25 cellular contexts compared by ENCODE assay signal in genomic region chr7:68509054-68509453, GRCh38.
DNase-seq lines count a peak whose midpoint lies in the region; ATAC-seq, FAIRE-seq and TF ChIP-seq lines count a peak whose summit lies in the region.
"Had no signal": no experiment of that assay in that cellular context is flagged by ENCODE, and none has a peak within 500 bp of the region (broad histone marks: within the 10 kb centered on the region; RNA-seq: fewer than 3 reads in every experiment).

No MANE protein-coding gene starts in this region.

- CTCF ChIA-PET in HepG2 (lab: Yijun Ruan, JAX; ENCODE audit: low intra/inter-chr PET ratio, low total read pairs): no interaction called here

- H2AFZ ChIP-seq in HepG2 (ENCODE audit: low read length): no peak overlapping the region

- WGBS in HepG2 (ENCODE audit: low lambda C conversion rate): 0% methylated on average over 3 of the region's 3 CpGs
- WGBS in right lobe of liver (ENCODE audit: insufficient coverage, low coverage, low lambda C conversion rate, missing lambda C conversion rate): 20% methylated on average over 1 of the region's 3 CpGs

- H3K4me3 ChIP-seq in HepG2 (replicated peaks in 1 of 3; ENCODE audit: insufficient read depth in 1 of 3, low read depth in 2 of 3, low read length in 3 of 3) (no peak overlapping the region), right lobe of liver (no peak overlapping the region), iPS-18c (ENCODE audit: insufficient read depth, low read depth, low read length) (peak overlapping the region; percentile 20; the same call in 1 of the 2 replicates)
- H3K4me3 ChIP-seq: BLaER1, GM12878 had no signal

- intact Hi-C loops in HepG2 (cut with micrococcal nuclease; ENCODE audit: unreplicated experiment): no loop called here
- intact Hi-C loops in right lobe of liver (cut with DNase I): no loop called here

- H3K9ac ChIP-seq in HepG2 (ENCODE audit: insufficient read depth, low read depth, low read length): no peak overlapping the region
- H3K9ac ChIP-seq: BLaER1 had no signal

- in situ Hi-C loops in HepG2 (cut with HindIII; ENCODE audit: extremely low pct_ligation_motif_present, low pct_unique_long_range_greater_than_20kb): no loop called here

- no peak for FAIRE-seq in HepG2 (lab: Jason Lieb, UNC)
- FAIRE-seq: A204.1, GM12878, GM12892, GM18507 had no signal

- no peak for DNase-seq in HepG2 (ENCODE audit: low spot score)
- no peak for DNase-seq in right lobe of liver
- DNase-seq in iPS-NIHi11 (ENCODE audit: low spot score): no peak
- DNase-seq: 8988T; ACHN; BE2C; C1 segment of cervical spinal cord; CD4-positive, alpha-beta memory T cell; CD4-positive, CD25-positive, alpha-beta regulatory T cell; CD8-positive, alpha-beta memory T cell; COR-L47; DMS 273 treated with DMSO at 0.1 percent for 48 hours; DMS153; DMS53; DMS79; DND-41; EL; GDM1 had no signal

- TF ChIP-seq CTCF in HepG2 (CRISPR knock-in tag; IDR thresholded peaks at IDR 0.05) (no peak), right lobe of liver (IDR thresholded peaks at IDR 0.05) (no peak)

- H3K36me3 ChIP-seq in HepG2 (replicated peaks in 1 of 2; ENCODE audit: control insufficient read depth in 1 of 2, insufficient read depth in 2 of 2, low read length in 2 of 2): no peaks in the 10 kb centered on the region
- no peaks in the 10 kb centered on the region for H3K36me3 ChIP-seq in right lobe of liver
- H3K36me3 ChIP-seq: BE2C, BLaER1 had no signal

- no peak for TF ChIP-seq RAD21 in HepG2 (CRISPR knock-in tag; IDR thresholded peaks at IDR 0.05)

- POLR2A ChIA-PET in HepG2 (lab: Yijun Ruan, JAX): no interaction called here

- no peaks in the 10 kb centered on the region for H4K20me1 ChIP-seq in HepG2 (ENCODE audit: insufficient read depth, low read length)
- H4K20me1 ChIP-seq: BLaER1 had no signal

- H3K27ac ChIP-seq in HepG2 (ENCODE audit: extremely low read length, insufficient read depth, low read length) (no peak overlapping the region), right lobe of liver (no peak overlapping the region)
- H3K27ac ChIP-seq: BLaER1 had no signal

- TF ChIP-seq POLR2A in HepG2 (IDR thresholded peaks at IDR 0.05; ENCODE audit: insufficient read depth in 1 of 2, low read depth in 2 of 2, low read length in 2 of 2) (no peak), right lobe of liver (IDR thresholded peaks at IDR 0.05) (no peak)

- TF ChIP-seq EP300 in HepG2 (IDR thresholded peaks at IDR 0.05; ENCODE audit: low read depth in 2 of 2, low read length in 2 of 2) (no peak), HepG2 (CRISPR knock-in tag; IDR thresholded peaks at IDR 0.05; ENCODE audit: borderline replicate concordance) (no peak)

- ATAC-seq in HepG2 (no peak), right lobe of liver (no peak), HG02678 (IDR thresholded peaks at IDR 0.05; ENCODE audit: unreplicated experiment) (no peak)
- ATAC-seq: GM12878 had no signal

- BruUV-seq in HepG2 (replicated peaks; lab: Mats Ljungman, UMichigan): no TSS peak

- H3K79me2 ChIP-seq in HepG2 (ENCODE audit: insufficient read depth, low read length): no peaks in the 10 kb centered on the region

- no peaks in the 10 kb centered on the region for H3K4me1 ChIP-seq in HepG2 (ENCODE audit: insufficient read depth, low read length)
- no peaks in the 10 kb centered on the region for H3K4me1 ChIP-seq in right lobe of liver
- H3K4me1 ChIP-seq: BE2C, BLaER1 had no signal

- H3K9me3 ChIP-seq in HepG2 (ENCODE audit: low read length) (peaks cover 47% of the 10 kb centered on the region), right lobe of liver (no peaks in the 10 kb centered on the region), iPS-18c (ENCODE audit: control insufficient read depth, insufficient read depth, low read length) (peaks cover 44% of the 10 kb centered on the region)
- H3K9me3 ChIP-seq: BE2C had no signal

- no peaks in the 10 kb centered on the region for H3K27me3 ChIP-seq in HepG2 (ENCODE audit: control insufficient read depth in 1 of 2, insufficient read depth in 2 of 2, low read length in 2 of 2)
- H3K27me3 ChIP-seq in right lobe of liver: no peaks in the 10 kb centered on the region
- H3K27me3 ChIP-seq: BE2C, BLaER1 had no signal

- no peak overlapping the region for H3K4me2 ChIP-seq in HepG2 (ENCODE audit: low read depth, low read length)
- H3K4me2 ChIP-seq: BLaER1 had no signal

TF ChIP-seq in HepG2, 621 proteins besides CTCF, POLR2A, EP300 and RAD21:
- TF ChIP-seq SIN3B (IDR thresholded peaks at IDR 0.05; ENCODE audit: low read length): no peak
- peak; percentile 84 for TF ChIP-seq MNT (IDR thresholded peaks at IDR 0.05)
- no peak for TF ChIP-seq EED (CRISPR knock-in tag; IDR thresholded peaks at IDR 0.05)
- TF ChIP-seq ZNF563 (CRISPR knock-in tag; IDR thresholded peaks at IDR 0.05): no peak
- TF ChIP-seq ZNF737 (CRISPR knock-in tag; IDR thresholded peaks at IDR 0.05; ENCODE audit: borderline replicate concordance): no peak
